10 cellular contexts compared by ENCODE assay signal in the genomic region with DNA sequence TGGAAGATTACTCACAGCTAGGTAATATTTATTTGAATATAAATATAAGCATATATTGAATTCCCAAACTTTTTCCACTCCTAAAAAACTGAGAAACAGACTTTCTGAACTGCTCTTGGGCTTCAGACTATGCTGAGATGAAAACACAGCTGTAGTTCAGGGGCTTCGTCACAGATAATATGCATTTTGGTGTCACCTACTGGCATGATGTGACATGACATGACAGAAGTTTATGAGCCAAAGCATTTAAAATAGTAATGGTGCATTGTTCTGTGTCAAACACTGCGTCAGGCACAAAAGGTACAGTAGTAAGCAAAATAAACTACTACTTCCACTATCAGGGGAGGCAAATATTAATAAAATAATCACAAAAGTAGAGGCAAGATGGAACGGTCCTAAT.
DNase-seq lines count a peak whose midpoint lies in the region; ATAC-seq and TF ChIP-seq lines count a peak whose summit lies in the region.
"Had no signal": no experiment of that assay in that cellular context is flagged by ENCODE, and none has a peak within 500 bp of the region (broad histone marks: within the 10 kb centered on the region; RNA-seq: fewer than 3 reads in every experiment).

No MANE protein-coding gene starts in this region.

- DNase-seq in Caki2 (ENCODE audit: low read depth) (peak; percentile 61), PC-9 (no peak), esophagus squamous epithelium (lab: John Stamatoyannopoulos, UW) (no peak), psoas muscle (no peak), 8988T (no peak)
- DNase-seq in stimulated activated CD8-positive, alpha-beta memory T cell treated with anti-CD3 and anti-CD28 coated beads, Interleukin-4, amount 100 ng/mL, for 48 hours = no peak

- peak overlapping the region; percentile 83 for H3K27ac ChIP-seq in PC-9
- no peak overlapping the region for H3K27ac ChIP-seq in esophagus squamous epithelium
- no peak overlapping the region for H3K27ac ChIP-seq in psoas muscle
- H3K27ac ChIP-seq: neutrophil, SK-N-MC had no signal

- H4K20me1 ChIP-seq in PC-9 (ENCODE audit: insufficient read depth) = no peaks in the 10 kb centered on the region

- H3K9me2 ChIP-seq in PC-9 (ENCODE audit: insufficient read depth) = no peaks in the 10 kb centered on the region

- WGBS in esophagus squamous epithelium, 2 donors = 35 to 37% methylated on average over 3 of the region's 3 CpGs
- 28 to 33% (median 33%) methylated on average over 3 of the region's 3 CpGs for WGBS in psoas muscle, 3 donors

- BruUV-seq in PC-9 (replicated peaks; lab: Mats Ljungman, UMichigan) = no TSS peak

- H3F3A ChIP-seq in PC-9 (ENCODE audit: insufficient read depth, low read depth) = peaks cover 27% of the 10 kb centered on the region

- intact Hi-C loops in PC-9 (cut with micrococcal nuclease; ENCODE audit: unreplicated experiment) = loop anchor here (1.0 to 5.0 kb wide), 4 partner anchors 48 to 303 kb away; no protein-coding TSS in a partner anchor
- intact Hi-C loops in esophagus squamous epithelium (cut with DNase I) = no loop called here
- intact Hi-C loops in psoas muscle (cut with DNase I) = no loop called here

- ATAC-seq in GM19023 (IDR thresholded peaks at IDR 0.05; ENCODE audit: unreplicated experiment) (peak; percentile 57), HG03439 (IDR thresholded peaks at IDR 0.05; ENCODE audit: unreplicated experiment) (peak; percentile 78), psoas muscle (no peak)

- no peaks in the 10 kb centered on the region for H3K36me3 ChIP-seq in PC-9 (ENCODE audit: low read depth)
- no peaks in the 10 kb centered on the region for H3K36me3 ChIP-seq in esophagus squamous epithelium
- no peaks in the 10 kb centered on the region for H3K36me3 ChIP-seq in psoas muscle (ENCODE audit: insufficient read depth in 1 of 2, low read depth in 1 of 2)
- H3K36me3 ChIP-seq: neutrophil had no signal

- TF ChIP-seq POLR2A in esophagus squamous epithelium (IDR thresholded peaks at IDR 0.05) = no peak

- H2AFZ ChIP-seq in PC-9 = no peak overlapping the region

- 0 out of 2 replicates have a peak overlapping the region, but pooled peaks have one; percentile 56 for H3K4me2 ChIP-seq in PC-9

- H3K27me3 ChIP-seq in PC-9 (ENCODE audit: insufficient read depth, low read depth) = no peaks in the 10 kb centered on the region
- no peaks in the 10 kb centered on the region for H3K27me3 ChIP-seq in esophagus squamous epithelium
- H3K27me3 ChIP-seq in psoas muscle (ENCODE audit: insufficient read depth in 3 of 3, low read length in 2 of 3) = no peaks in the 10 kb centered on the region
- H3K27me3 ChIP-seq: neutrophil had no signal

- TF ChIP-seq CTCF in PC-9 (conservative IDR thresholded peaks at IDR 0.05) (peak; percentile 55), esophagus squamous epithelium (IDR thresholded peaks at IDR 0.05) (peak in 5 of 6 experiments; percentile 12 to 76 (median 47)), psoas muscle (IDR thresholded peaks at IDR 0.05) (peak; percentile 26)

- POLR2A ChIA-PET in PC-9 (lab: Charles Lee; ENCODE audit: unreplicated experiment) = interaction anchor here (0.6 kb wide), 1 partner anchor 90 kb away, joined by 5 read pairs; no protein-coding TSS in a partner anchor

- no peaks in the 10 kb centered on the region for H3K79me2 ChIP-seq in PC-9 (ENCODE audit: low read depth)

- CTCF ChIA-PET in PC-9 (lab: Charles Lee) = interaction anchor here (1.8 kb wide), 1 partner anchor 48 kb away, joined by 4 read pairs; no protein-coding TSS in a partner anchor

- in situ Hi-C loops in Caki2 (cut with HindIII; ENCODE audit: low pct_unique_long_range_greater_than_20kb, low sequenced_read_pairs) = loop anchor here (10.0 kb wide), 1 partner anchor 248 kb away; no protein-coding TSS in a partner anchor

- H3K4me3 ChIP-seq in PC-9 (no peak overlapping the region), esophagus squamous epithelium (no peak overlapping the region), psoas muscle (no peak overlapping the region)
- H3K4me3 ChIP-seq: SK-N-MC had no signal

- H3K9me3 ChIP-seq in PC-9 (ENCODE audit: insufficient read depth, low read depth) = no peaks in the 10 kb centered on the region; the same call in 1 of the 2 replicates
- no peaks in the 10 kb centered on the region for H3K9me3 ChIP-seq in esophagus squamous epithelium
- no peaks in the 10 kb centered on the region for H3K9me3 ChIP-seq in psoas muscle
- H3K9me3 ChIP-seq: neutrophil had no signal

- H3K4me1 ChIP-seq in PC-9 (replicated peaks; ENCODE audit: insufficient read depth) (peaks cover 28% of the 10 kb centered on the region), esophagus squamous epithelium (peaks cover 0 to 39% (median 4%) of the 10 kb centered on the region in 3 donors), psoas muscle (no peaks in the 10 kb centered on the region)

Comparison
In these comparisons a context has a peak if more than half of its experiments do, and no peak if none do; other contexts are left out.
1. ATAC-seq: peak in GM19023 (single experiment) and HG03439 (single experiment); none in psoas muscle (0 of 4).
2. Peak in every context shown above with its lines, with median percentiles within 50 percentile points of each other: CTCF ChIP-seq.